ENCODE assay signal across 20 cellular contexts in genomic region chr6:129353067-129353466, GRCh38.
DNase-seq lines count a peak whose midpoint lies in the region; ATAC-seq, FAIRE-seq and TF ChIP-seq lines count a peak whose summit lies in the region.
"Had no signal": no experiment of that assay in that cellular context is flagged by ENCODE, and none has a peak within 500 bp of the region (broad histone marks: within the 10 kb centered on the region; RNA-seq: fewer than 3 reads in every experiment).

No MANE protein-coding gene starts in this region.

- intact Hi-C loops in HepG2 (cut with micrococcal nuclease; ENCODE audit: unreplicated experiment), result no loop called here
- intact Hi-C loops in thyroid gland (cut with DNase I), result no loop called here

- BruUV-seq in HepG2 (replicated peaks; lab: Mats Ljungman, UMichigan), result no TSS peak

- no peak overlapping the region for H2AFZ ChIP-seq in HepG2 (ENCODE audit: low read length)

- 34% methylated on average over 9 of the region's 9 CpGs for WGBS in HepG2 (ENCODE audit: low lambda C conversion rate)
- 63 to 65% methylated on average over 9 of the region's 9 CpGs for WGBS in thyroid gland, 2 donors

- ATAC-seq in HepG2, result no peak
- no peak for ATAC-seq in GM18519 (IDR thresholded peaks at IDR 0.05; ENCODE audit: low FRiP score, unreplicated experiment)
- ATAC-seq: activated naive CD4-positive, alpha-beta T cell treated with anti-CD3 and anti-CD28 coated beads, Interleukin-2, amount 50 U/mL, for 72 hours; GM12878 had no signal

- no peaks in the 10 kb centered on the region for H3K36me3 ChIP-seq in HepG2 (replicated peaks in 1 of 2; ENCODE audit: control insufficient read depth in 1 of 2, insufficient read depth in 2 of 2, low read length in 2 of 2)
- no peaks in the 10 kb centered on the region for H3K36me3 ChIP-seq in thyroid gland
- no peaks in the 10 kb centered on the region for H3K36me3 ChIP-seq in brain microvascular endothelial cell (replicated peaks)
- H3K36me3 ChIP-seq: neutrophil had no signal

- TF ChIP-seq CTCF in epithelial cell of esophagus (IDR thresholded peaks at IDR 0.05; ENCODE audit: insufficient read depth, low read depth, low read length, missing control alignments), result no peak
- no peak for TF ChIP-seq CTCF in HepG2 (CRISPR knock-in tag; IDR thresholded peaks at IDR 0.05)
- TF ChIP-seq CTCF in thyroid gland (IDR thresholded peaks at IDR 0.05), result no peak
- no peak for TF ChIP-seq CTCF in brain microvascular endothelial cell (IDR thresholded peaks at IDR 0.05; ENCODE audit: low read depth, low read length, missing control alignments)

- in situ Hi-C loops in HepG2 (cut with HindIII; ENCODE audit: extremely low pct_ligation_motif_present, low pct_unique_long_range_greater_than_20kb), result no loop called here
- in situ Hi-C loops in brain microvascular endothelial cell (cut with HindIII; ENCODE audit: low pct_ligation_motif_present, low sequenced_read_pairs), result no loop called here

- DNase-seq in RPMI7951 (ENCODE audit: low read depth), result peak; percentile 26
- DNase-seq in epithelial cell of esophagus (ENCODE audit: low read depth), result peak; percentile 67
- DNase-seq in HepG2 (ENCODE audit: low spot score), result no peak
- DNase-seq in thyroid gland, result peak; percentile 7 to 41
- no peak for DNase-seq in brain microvascular endothelial cell
- DNase-seq in NCI-H1436 (lab: John Stamatoyannopoulos, UW), result no peak
- DNase-seq: activated CD4-positive, alpha-beta memory T cell treated with anti-CD3 and anti-CD28 coated beads for 36 hours; activated T-cell treated with anti-CD3 and anti-CD28 coated beads, Interleukin-2, amount 50 U/mL, for 24 hours; AML-193; COR-L47; head of caudate nucleus; MV-4-11; NCI-H2107; NCI-H526 treated with DMSO at 0.1 percent for 48 hours; stimulated activated CD4-positive, alpha-beta T cell treated with anti-CD3 and anti-CD28 coated beads, Interleukin-2, amount 100 ng/mL, for 48 hours had no signal

- FAIRE-seq in HepG2 (lab: Jason Lieb, UNC), result no peak
- FAIRE-seq: G401.6, GM12878 had no signal

- POLR2A ChIA-PET in HepG2 (lab: Yijun Ruan, JAX), result no interaction called here

- H4K20me1 ChIP-seq in HepG2 (ENCODE audit: insufficient read depth, low read length), result no peaks in the 10 kb centered on the region

- TF ChIP-seq POLR2A in HepG2 (IDR thresholded peaks at IDR 0.05; ENCODE audit: insufficient read depth in 1 of 2, low read depth in 2 of 2, low read length in 2 of 2), result no peak
- no peak for TF ChIP-seq POLR2A in thyroid gland (IDR thresholded peaks at IDR 0.05)

- CTCF ChIA-PET in HepG2 (lab: Yijun Ruan, JAX; ENCODE audit: low intra/inter-chr PET ratio, low total read pairs), result no interaction called here

- peaks cover 11% of the 10 kb centered on the region; the same call in 1 of the 2 replicates for H3K4me1 ChIP-seq in HepG2 (ENCODE audit: insufficient read depth, low read length)
- H3K4me1 ChIP-seq in thyroid gland, result no peaks in the 10 kb centered on the region

- no peak overlapping the region for H3K4me2 ChIP-seq in HepG2 (ENCODE audit: low read depth, low read length)

- H3K4me3 ChIP-seq in epithelial cell of esophagus (ENCODE audit: low read length) (no peak overlapping the region), HepG2 (replicated peaks in 1 of 3; ENCODE audit: insufficient read depth in 1 of 3, low read depth in 2 of 3, low read length in 3 of 3) (no peak overlapping the region), thyroid gland (replicated peaks in 1 of 3) (no peak overlapping the region), brain microvascular endothelial cell (ENCODE audit: low read depth, low read length) (no peak overlapping the region)
- H3K4me3 ChIP-seq: GM12878 had no signal

- TF ChIP-seq EP300 in HepG2 (IDR thresholded peaks at IDR 0.05; ENCODE audit: low read depth in 2 of 2, low read length in 2 of 2), result no peak
- TF ChIP-seq EP300 in HepG2 (CRISPR knock-in tag; IDR thresholded peaks at IDR 0.05; ENCODE audit: borderline replicate concordance), result no peak

- no peak for TF ChIP-seq RAD21 in HepG2 (CRISPR knock-in tag; IDR thresholded peaks at IDR 0.05)

- H3K9ac ChIP-seq in HepG2 (ENCODE audit: insufficient read depth, low read depth, low read length), result no peak overlapping the region

- H3K27ac ChIP-seq in HepG2 (ENCODE audit: extremely low read length, insufficient read depth, low read length), result no peak overlapping the region
- H3K27ac ChIP-seq in thyroid gland, result no peak overlapping the region
- no peak overlapping the region for H3K27ac ChIP-seq in brain microvascular endothelial cell
- H3K27ac ChIP-seq: neutrophil had no signal

- H3K27me3 ChIP-seq in HepG2 (ENCODE audit: control insufficient read depth in 1 of 2, insufficient read depth in 2 of 2, low read length in 2 of 2) (no peaks in the 10 kb centered on the region), thyroid gland (no peaks in the 10 kb centered on the region), brain microvascular endothelial cell (replicated peaks) (no peaks in the 10 kb centered on the region)
- H3K27me3 ChIP-seq: neutrophil had no signal

- no peaks in the 10 kb centered on the region for H3K9me3 ChIP-seq in HepG2 (ENCODE audit: low read length)
- no peaks in the 10 kb centered on the region for H3K9me3 ChIP-seq in thyroid gland
- H3K9me3 ChIP-seq: neutrophil had no signal

- H3K79me2 ChIP-seq in HepG2 (ENCODE audit: insufficient read depth, low read length), result no peaks in the 10 kb centered on the region

TF ChIP-seq in HepG2, 621 proteins besides CTCF, POLR2A, EP300 and RAD21:
- TF ChIP-seq KDM2A (CRISPR knock-in tag; IDR thresholded peaks at IDR 0.05; ENCODE audit: borderline replicate concordance, low read depth) (no peak), ZNF503 (CRISPR knock-in tag; IDR thresholded peaks at IDR 0.05) (no peak), BHLHE40 (IDR thresholded peaks at IDR 0.05; ENCODE audit: low read length) (peak; percentile 87)

Comparison
In these comparisons a context has a peak if more than half of its experiments do, and no peak if none do; other contexts are left out.
1. DNase-seq: peak in RPMI7951 (single experiment), epithelial cell of esophagus (single experiment) and thyroid gland (2 of 2); none in HepG2 (single experiment), brain microvascular endothelial cell (single experiment) and NCI-H1436 (single experiment).